In genomic region chr16:20137909-20138308, GRCh38 we compare ENCODE assay signal across 10 cellular contexts.
"Had no signal": no experiment of that assay in that cellular context is flagged by ENCODE, and none has a peak within 500 bp of the region (broad histone marks: within the 10 kb centered on the region; RNA-seq: fewer than 3 reads in every experiment).

No MANE protein-coding gene starts in this region.

- H3K9me3 Mint-ChIP-seq: H9 had no signal

- H3K4me1 ChIP-seq: HAP-1 had no signal

- ATAC-seq: HCT116 had no signal

- H2AFZ ChIP-seq: GM23248 had no signal

- DNase-seq: GM23248, GOT3, H7, H9, HCEC 1CT, HFFc6 had no signal

- H3K36me3 ChIP-seq: HAP-1 had no signal

- H3K27ac ChIP-seq: GM23248 had no signal

- H3K4me3 Mint-ChIP-seq: H9, HFFc6 had no signal

- H3K4me3 ChIP-seq: GM23248, HAP-1 had no signal

- H3K27ac Mint-ChIP-seq: H9, HFFc6 had no signal

- FAIRE-seq: H1, H54 had no signal

- H3K9me3 ChIP-seq: HAP-1 had no signal

- H3K9ac ChIP-seq: GM23248 had no signal
